Comparison of ENCODE assay signal across 8 cellular contexts in genomic region chr11:64206457-64207246, GRCh38. TPM values are rescaled to one million over a fixed set of nuclear protein-coding genes. Genes with fewer than 3 reads are reported as not detected.
DNase-seq lines count a peak whose midpoint lies in the region; ATAC-seq, FAIRE-seq and TF ChIP-seq lines count a peak whose summit lies in the region.

TSS of gene FERMT3 (plus strand) at chr11:64206721. CDS start at chr11:64207365, 644 bp downstream.

- CTCF ChIA-PET in Caco-2 (lab: Charles Lee), result interaction anchor here (1.1 kb wide), 1 partner anchor 25 kb away, joined by 3 read pairs; no protein-coding TSS in a partner anchor

- no peaks in the 10 kb centered on the region for H3K9me3 ChIP-seq in Caco-2

- intact Hi-C loops in activated T-helper 1 cell treated with anti-CD3 and anti-CD28 coated beads, Interleukin-12 subunit alpha, Interleukin-12 subunit beta, Interleukin-2, Interleukin-4 antibody, amounts not matched to agents 30 ng/mL and 10 ng/mL and 1 ng/mL, durations not matched to agents 14 hours and 24 hours and 36 hours (cut with micrococcal nuclease), result loop anchor here (1.0 to 2.0 kb wide), 6 partner anchors 20 to 111 kb away; partner anchors contain the start of genes DNAJC4, FKBP2, NUDT22 and TRMT112
- intact Hi-C loops in left cardiac atrium (cut with DNase I) (loop anchor here in 1 of 2 donors (10.0 kb wide), 1 partner anchor 98 kb away; the partner anchor contains the start of genes CATSPERZ and ESRRA), Caco-2 (cut with micrococcal nuclease; ENCODE audit: unreplicated experiment) (no loop called here)

- DNase-seq in NOMO-1 treated with dmso at 0.1 percent for 144 hours (lab: John Stamatoyannopoulos, UW; ENCODE audit: unreplicated experiment), result peak; percentile 49
- peak; percentile 72 for DNase-seq in activated T-helper 1 cell treated with anti-CD3 and anti-CD28 coated beads, Interleukin-12 subunit alpha, Interleukin-12 subunit beta, Interleukin-2, Interleukin-4 antibody, amounts not matched to agents 30 ng/mL and 10 ng/mL and 1 ng/mL, durations not matched to agents 14 hours and 24 hours and 36 hours (ENCODE audit: low spot score)
- DNase-seq in left cardiac atrium, result peak; percentile 81
- peak; percentile 63 to 75 for DNase-seq in stimulated activated CD4-positive, alpha-beta T cell treated with anti-CD3 and anti-CD28 coated beads, Interleukin-1b, Interleukin-23, amount 100 ng/mL, for 4 hours (ENCODE audit: low read depth in 2 of 2)
- no peak for DNase-seq in Caco-2
- no peak for DNase-seq in NCI-H2227 treated with DMSO at 0.1 percent for 48 hours (lab: John Stamatoyannopoulos, UW)
- DNase-seq in D721Med (ENCODE audit: insufficient read length, low spot score), result no peak

- POLR2A ChIA-PET in Caco-2 (lab: Charles Lee), result no interaction called here

- TF ChIP-seq CTCF in Caco-2 (IDR thresholded peaks at IDR 0.05; ENCODE audit: insufficient read depth in 1 of 2, low read depth in 1 of 2, low read length in 1 of 2, severe bottlenecking in 1 of 2, unreplicated experiment in 1 of 2), result no peak
- no peak for TF ChIP-seq CTCF in D721Med (IDR thresholded peaks at IDR 0.05; ENCODE audit: insufficient read depth, missing control alignments)

- H3K4me3 ChIP-seq in Caco-2 (ENCODE audit: low read depth, low read length), result no peak within 1 kb of the TSS

- peaks cover 5% of the 10 kb centered on the region for H3K36me3 ChIP-seq in Caco-2 (ENCODE audit: control insufficient read depth, insufficient read depth, low read length)

- ATAC-seq in left cardiac atrium, result peak; percentile 45 to 54

- H3K4me3 Mint-ChIP-seq in activated T-helper 1 cell treated with anti-CD3 and anti-CD28 coated beads, Interleukin-12 subunit alpha, Interleukin-12 subunit beta, Interleukin-2, Interleukin-4 antibody, amounts not matched to agents 30 ng/mL and 10 ng/mL and 1 ng/mL, durations not matched to agents 14 hours and 24 hours and 36 hours, result peak within 1 kb of the TSS; percentile 89
- H3K4me3 Mint-ChIP-seq in Caco-2 (ENCODE audit: unreplicated experiment), result no peak within 1 kb of the TSS

- H3K27ac Mint-ChIP-seq in activated T-helper 1 cell treated with anti-CD3 and anti-CD28 coated beads, Interleukin-12 subunit alpha, Interleukin-12 subunit beta, Interleukin-2, Interleukin-4 antibody, amounts not matched to agents 30 ng/mL and 10 ng/mL and 1 ng/mL, durations not matched to agents 14 hours and 24 hours and 36 hours, result peak within 1 kb of the TSS; percentile 95
- no peak within 1 kb of the TSS for H3K27ac Mint-ChIP-seq in Caco-2 (ENCODE audit: unreplicated experiment)

- peaks cover 34% of the 10 kb centered on the region for H3K4me1 Mint-ChIP-seq in activated T-helper 1 cell treated with anti-CD3 and anti-CD28 coated beads, Interleukin-12 subunit alpha, Interleukin-12 subunit beta, Interleukin-2, Interleukin-4 antibody, amounts not matched to agents 30 ng/mL and 10 ng/mL and 1 ng/mL, durations not matched to agents 14 hours and 24 hours and 36 hours (ENCODE audit: low read depth)
- H3K4me1 Mint-ChIP-seq in Caco-2 (ENCODE audit: low read depth, unreplicated experiment), result no peaks in the 10 kb centered on the region

- TF ChIP-seq POLR2A in GM18951 (IDR thresholded peaks at IDR 0.05; ENCODE audit: extremely low read depth, insufficient read depth, insufficient read length), result peak; percentile 73

- no peaks in the 10 kb centered on the region for H3K4me1 ChIP-seq in Caco-2

- in situ Hi-C loops in GM18951 (cut with MboI; ENCODE audit: low sequenced_read_pairs, unreplicated experiment), result no loop called here

- H3K9me3 Mint-ChIP-seq in activated T-helper 1 cell treated with anti-CD3 and anti-CD28 coated beads, Interleukin-12 subunit alpha, Interleukin-12 subunit beta, Interleukin-2, Interleukin-4 antibody, amounts not matched to agents 30 ng/mL and 10 ng/mL and 1 ng/mL, durations not matched to agents 14 hours and 24 hours and 36 hours, result no peaks in the 10 kb centered on the region
- no peaks in the 10 kb centered on the region for H3K9me3 Mint-ChIP-seq in Caco-2 (ENCODE audit: unreplicated experiment)

- no peak for FAIRE-seq in D721Med (lab: Jason Lieb, UNC)

- no TSS peak for BruUV-seq in Caco-2 (replicated peaks; lab: Mats Ljungman, UMichigan)

- no peaks in the 10 kb centered on the region for H3K27me3 Mint-ChIP-seq in activated T-helper 1 cell treated with anti-CD3 and anti-CD28 coated beads, Interleukin-12 subunit alpha, Interleukin-12 subunit beta, Interleukin-2, Interleukin-4 antibody, amounts not matched to agents 30 ng/mL and 10 ng/mL and 1 ng/mL, durations not matched to agents 14 hours and 24 hours and 36 hours (ENCODE audit: insufficient read depth)
- H3K27me3 Mint-ChIP-seq in Caco-2 (ENCODE audit: insufficient read depth, unreplicated experiment), result no peaks in the 10 kb centered on the region

- no peaks in the 10 kb centered on the region for H3K27me3 ChIP-seq in Caco-2 (replicated peaks; ENCODE audit: control insufficient read depth, insufficient read depth, low read length)

- H3K36me3 Mint-ChIP-seq in activated T-helper 1 cell treated with anti-CD3 and anti-CD28 coated beads, Interleukin-12 subunit alpha, Interleukin-12 subunit beta, Interleukin-2, Interleukin-4 antibody, amounts not matched to agents 30 ng/mL and 10 ng/mL and 1 ng/mL, durations not matched to agents 14 hours and 24 hours and 36 hours (ENCODE audit: low read depth), result peaks cover 54% of the 10 kb centered on the region
- H3K36me3 Mint-ChIP-seq in Caco-2 (ENCODE audit: insufficient read depth, unreplicated experiment), result peaks cover 83% of the 10 kb centered on the region

RNA-seq across cellular contexts. Expression of gene FERMT3, which starts in this region (rescaled TPM):
- 201 and 211 TPM in 2 replicates for total RNA-seq in activated T-helper 1 cell treated with anti-CD3 and anti-CD28 coated beads, Interleukin-12 subunit alpha, Interleukin-12 subunit beta, Interleukin-2, Interleukin-4 antibody, amounts not matched to agents 30 ng/mL and 10 ng/mL and 1 ng/mL, durations not matched to agents 14 hours and 24 hours and 36 hours
- total RNA-seq in left cardiac atrium (10 to 100 TPM; 23.8 to 25.8 TPM), Caco-2 (2022) (3.3 and 4.3 TPM in 2 replicates)

Comparison
In these comparisons a context has a peak if more than half of its experiments do, and no peak if none do; other contexts are left out.
1. DNase-seq: peak in NOMO-1 treated with dmso at 0.1 percent for 144 hours (single experiment), activated T-helper 1 cell treated with anti-CD3 and anti-CD28 coated beads, Interleukin-12 subunit alpha, Interleukin-12 subunit beta, Interleukin-2, Interleukin-4 antibody, amounts not matched to agents 30 ng/mL and 10 ng/mL and 1 ng/mL, durations not matched to agents 14 hours and 24 hours and 36 hours (single experiment), left cardiac atrium (single experiment) and stimulated activated CD4-positive, alpha-beta T cell treated with anti-CD3 and anti-CD28 coated beads, Interleukin-1b, Interleukin-23, amount 100 ng/mL, for 4 hours (2 of 2); none in Caco-2 (0 of 2), NCI-H2227 treated with DMSO at 0.1 percent for 48 hours (single experiment) and D721Med (single experiment).